In the genomic region with DNA sequence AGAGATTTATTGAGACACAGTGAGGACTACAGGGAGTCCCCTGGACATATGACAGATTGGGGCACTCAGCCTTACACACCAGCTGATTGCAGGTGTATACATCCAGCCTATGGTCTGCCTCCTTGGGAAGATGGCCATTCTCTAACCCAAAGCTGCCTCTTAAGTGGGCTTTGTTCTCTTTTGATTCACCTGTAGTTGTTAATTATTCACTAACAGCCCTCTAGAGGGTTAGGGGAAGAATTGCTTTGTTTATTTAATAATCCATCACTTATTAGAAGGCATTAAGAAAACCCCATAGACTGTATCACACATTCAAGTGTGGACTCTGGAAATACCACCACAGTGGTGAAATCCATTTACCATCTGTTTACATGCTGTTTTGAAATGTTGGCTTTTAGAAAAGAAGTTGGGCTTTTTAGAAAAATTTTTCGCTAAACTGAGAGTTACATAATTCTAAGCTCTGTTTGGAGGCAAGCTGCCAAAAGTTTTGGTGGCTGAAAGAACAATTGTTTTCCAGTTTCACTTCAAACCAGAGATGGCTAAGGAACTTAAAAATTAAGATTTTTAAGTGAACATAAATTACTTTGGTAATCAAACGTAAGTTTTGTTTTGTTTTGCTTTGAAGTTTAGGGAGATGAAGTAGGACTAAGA, we compare ENCODE assay signal across 16 cellular contexts.
"Had no signal": no experiment of that assay in that cellular context is flagged by ENCODE, and none has a peak within 500 bp of the region (broad histone marks: within the 10 kb centered on the region; RNA-seq: fewer than 3 reads in every experiment).

No MANE protein-coding gene starts in this region.

- DNase-seq: activated CD4-positive, alpha-beta T cell treated with anti-CD3 and anti-CD28 coated beads, Interleukin-2, amount 10 ng/mL, durations not matched to agents 7 days and 5 days; activated CD4-positive, CD25-positive, alpha-beta regulatory T cell; activated naive CD4-positive, alpha-beta T cell treated with anti-CD3 and anti-CD28 coated beads for 36 hours; activated T-cell treated with anti-CD3 and anti-CD28 coated beads for 4 hours; mesendoderm; ovary; stimulated activated CD4-positive, alpha-beta T cell treated with anti-CD3 and anti-CD28 coated beads, Interleukin-4, amount 100 ng/mL, for 24 hours; stomach; thyroid gland; uterus had no signal

- H3K4me1 ChIP-seq: neural progenitor cell, stomach, thyroid gland, uterus had no signal

- H3K4me3 ChIP-seq: cardiac muscle cell, hepatocyte, neural progenitor cell, ovary, stomach, thyroid gland, uterus had no signal

- H3K27ac ChIP-seq: cardiac muscle cell, hepatocyte, neural progenitor cell, ovary, stomach, thyroid gland, uterus had no signal

- H3K27me3 ChIP-seq: cardiac muscle cell, hepatocyte, neural progenitor cell, ovary, stomach, thyroid gland, uterus had no signal

- H3K36me3 ChIP-seq: cardiac muscle cell, neural progenitor cell, ovary, stomach, thyroid gland, uterus had no signal

- ATAC-seq: activated T-helper 17 cell treated with anti-CD3 and anti-CD28 coated beads, Interleukin-2, amount 50 U/mL, for 72 hours had no signal

- FAIRE-seq: colon, endothelial cell of umbilical vein had no signal

- H3K9me3 ChIP-seq: ovary, stomach, thyroid gland, uterus had no signal
